Comparison of ENCODE assay signal across 20 cellular contexts in the genomic region with DNA sequence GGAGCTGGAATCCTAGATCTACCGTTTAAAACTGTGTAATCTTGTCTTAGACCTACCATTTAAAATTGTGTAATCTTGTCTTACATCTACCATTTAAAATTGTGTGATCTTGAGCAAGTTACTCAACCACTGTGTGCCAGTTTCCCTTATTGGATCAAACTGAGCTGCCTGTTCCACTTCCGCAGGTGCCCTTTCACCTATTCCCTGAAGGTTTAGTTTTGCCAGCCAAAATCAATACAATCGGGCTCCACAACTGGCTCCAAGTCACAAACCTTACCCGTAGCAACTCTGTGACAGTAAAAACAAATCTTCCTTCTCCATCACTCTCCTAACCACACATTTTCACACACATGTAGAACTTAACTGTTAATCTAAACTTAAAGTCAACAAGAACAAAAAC. TPM values are rescaled to one million over a fixed set of nuclear protein-coding genes. Genes with fewer than 3 reads are reported as not detected.
DNase-seq lines count a peak whose midpoint lies in the region; ATAC-seq and TF ChIP-seq lines count a peak whose summit lies in the region.
"Had no signal": no experiment of that assay in that cellular context is flagged by ENCODE, and none has a peak within 500 bp of the region (broad histone marks: within the 10 kb centered on the region; RNA-seq: fewer than 3 reads in every experiment).

No MANE protein-coding gene starts in this region.

- peaks cover 92% of the 10 kb centered on the region for H3K4me1 Mint-ChIP-seq in activated T-cell treated with anti-CD3 and anti-CD28 coated beads, Interleukin-2, amount 50 U/mL, for 72 hours (ENCODE audit: low read depth)
- H3K4me1 Mint-ChIP-seq in immature natural killer cell, result peaks cover 74 to 94% of the 10 kb centered on the region in 2 donors

- 40 to 41% methylated on average over 2 to 4 of the region's 4 CpGs for WGBS in transverse colon (ENCODE audit: low coverage in 1 of 2), 2 donors

- H3K27ac ChIP-seq in transverse colon, result peak overlapping the region in 1 of 4 donors; percentile 29
- H3K27ac ChIP-seq: heart right ventricle, right atrium auricular region, uterus had no signal

- no peak for TF ChIP-seq EP300 in transverse colon (IDR thresholded peaks at IDR 0.05; ENCODE audit: low read depth)

- no peak for DNase-seq in activated T-cell treated with anti-CD3 and anti-CD28 coated beads, Interleukin-2, amount 50 U/mL, for 72 hours
- DNase-seq in activated T-cell treated with anti-CD3 and anti-CD28 coated beads for 4 hours (no peak), NOMO-1 treated with DMSO at 0.1 percent for 48 hours (lab: John Stamatoyannopoulos, UW; ENCODE audit: unreplicated experiment) (peak; percentile 50), immature natural killer cell (no peak), transverse colon (peak; percentile 19), MV-4-11 (lab: John Stamatoyannopoulos, UW) (no peak)
- DNase-seq: activated CD4-positive, alpha-beta T cell treated with anti-CD3 and anti-CD28 coated beads, Interleukin-2, amount 10 ng/mL, durations not matched to agents 24 days and 14 days; activated CD8-positive, alpha-beta memory T cell treated with anti-CD3 and anti-CD28 coated beads, Interleukin-2, amount 50 U/mL, for 48 hours; activated gamma-delta T cell; caudate nucleus; CD8-positive, alpha-beta memory T cell; heart right ventricle; MM.1S; NCI-H1694; stimulated activated CD4-positive, alpha-beta T cell treated with anti-CD3 and anti-CD28 coated beads, Interleukin-12 subunit alpha, Interleukin-12 subunit beta, amount 100 ng/mL, for 4 hours; SW 1271; uterus had no signal

- peaks cover 0 to 6% of the 10 kb centered on the region in 2 donors for H3K36me3 Mint-ChIP-seq in activated T-cell treated with anti-CD3 and anti-CD28 coated beads, Interleukin-2, amount 50 U/mL, for 72 hours (ENCODE audit: insufficient read depth in 2 of 2)
- H3K36me3 Mint-ChIP-seq in immature natural killer cell, result peaks cover 0 to 4% (median 0%) of the 10 kb centered on the region in 3 donors

- intact Hi-C loops in transverse colon (cut with DNase I; ENCODE audit: low total_unique reads), result no loop called here

- no peak for TF ChIP-seq CTCF in transverse colon (IDR thresholded peaks at IDR 0.05)

- no peak overlapping the region for H3K4me3 ChIP-seq in transverse colon
- H3K4me3 ChIP-seq: heart right ventricle, right atrium auricular region, uterus had no signal

- TF ChIP-seq POLR2A in transverse colon (IDR thresholded peaks at IDR 0.05), result no peak

- in situ Hi-C loops in transverse colon (cut with MboI; ENCODE audit: low pct_ligation_motif_present in 1 of 4, low pct_unique_long_range_greater_than_20kb in 1 of 4, low sequenced_read_pairs in 3 of 4), result no loop called here

- no peak for ATAC-seq in activated T-cell treated with anti-CD3 and anti-CD28 coated beads, Interleukin-2, amount 50 U/mL, for 72 hours (replicated peaks in 1 of 2)
- ATAC-seq in HG03135 (IDR thresholded peaks at IDR 0.05; ENCODE audit: unreplicated experiment), result no peak
- no peak for ATAC-seq in HG02571 (IDR thresholded peaks at IDR 0.05; ENCODE audit: unreplicated experiment)
- ATAC-seq: heart right ventricle had no signal

- H3K9me3 ChIP-seq in transverse colon, result no peaks in the 10 kb centered on the region
- H3K9me3 ChIP-seq: heart right ventricle, right atrium auricular region, uterus had no signal

- peaks cover 0 to 1% of the 10 kb centered on the region in 2 donors for H3K9me3 Mint-ChIP-seq in activated T-cell treated with anti-CD3 and anti-CD28 coated beads, Interleukin-2, amount 50 U/mL, for 72 hours
- no peaks in the 10 kb centered on the region for H3K9me3 Mint-ChIP-seq in immature natural killer cell
- H3K9me3 Mint-ChIP-seq: activated CD4-positive, alpha-beta T cell treated with anti-CD3 and anti-CD28 coated beads, Interleukin-2, amount 10 ng/mL, durations not matched to agents 24 days and 14 days; CD8-positive, alpha-beta memory T cell had no signal

- peak overlapping the region in 1 of 2 donors; percentile 4 for H3K4me3 Mint-ChIP-seq in activated T-cell treated with anti-CD3 and anti-CD28 coated beads, Interleukin-2, amount 50 U/mL, for 72 hours
- H3K4me3 Mint-ChIP-seq in immature natural killer cell, result peak overlapping the region in 4 of 5 donors; percentile 1 to 44 (median 17)
- H3K4me3 Mint-ChIP-seq: activated CD4-positive, alpha-beta T cell treated with anti-CD3 and anti-CD28 coated beads, Interleukin-2, amount 10 ng/mL, durations not matched to agents 24 days and 14 days had no signal

- no peaks in the 10 kb centered on the region for H3K27me3 ChIP-seq in transverse colon
- H3K27me3 ChIP-seq: right atrium auricular region, uterus had no signal

- H3K27me3 Mint-ChIP-seq in activated T-cell treated with anti-CD3 and anti-CD28 coated beads, Interleukin-2, amount 50 U/mL, for 72 hours (ENCODE audit: low read depth), result no peaks in the 10 kb centered on the region
- no peaks in the 10 kb centered on the region for H3K27me3 Mint-ChIP-seq in immature natural killer cell (ENCODE audit: low read depth in 3 of 3)
- H3K27me3 Mint-ChIP-seq: activated CD4-positive, alpha-beta T cell treated with anti-CD3 and anti-CD28 coated beads, Interleukin-2, amount 10 ng/mL, durations not matched to agents 24 days and 14 days; CD8-positive, alpha-beta memory T cell had no signal

- H3K36me3 ChIP-seq in transverse colon, result no peaks in the 10 kb centered on the region
- H3K36me3 ChIP-seq: heart right ventricle, right atrium auricular region, uterus had no signal

- H3K27ac Mint-ChIP-seq in activated T-cell treated with anti-CD3 and anti-CD28 coated beads, Interleukin-2, amount 50 U/mL, for 72 hours, result peak overlapping the region; percentile 24
- peak overlapping the region; percentile 0 to 73 (median 44) for H3K27ac Mint-ChIP-seq in immature natural killer cell
- H3K27ac Mint-ChIP-seq: activated CD4-positive, alpha-beta T cell treated with anti-CD3 and anti-CD28 coated beads, Interleukin-2, amount 10 ng/mL, durations not matched to agents 24 days and 14 days had no signal

- peaks cover 0 to 30% (median 7%) of the 10 kb centered on the region in 4 donors for H3K4me1 ChIP-seq in transverse colon
- H3K4me1 ChIP-seq: right atrium auricular region, uterus had no signal

RNA-seq across cellular contexts. Expression of a gene that starts 20.1 kb away (rescaled TPM):
- 100 to 1,000 TPM; 179 to 199 TPM for total RNA-seq in activated T-cell treated with anti-CD3 and anti-CD28 coated beads, Interleukin-2, amount 50 U/mL, for 72 hours
- polyA plus RNA-seq in immature natural killer cell, result 10 to 100 TPM; 10.2 to 61.9 (median 22.9) TPM
- total RNA-seq in transverse colon, result 10 to 100 TPM in 2 of 4 donors, 1 to 10 TPM in 2; 5.2 to 64.7 (median 14.5) TPM

Comparison
In these comparisons a context has a peak if more than half of its experiments do, and no peak if none do; other contexts are left out.
1. DNase-seq: peak in NOMO-1 treated with DMSO at 0.1 percent for 48 hours (single experiment) and transverse colon (single experiment); none in activated T-cell treated with anti-CD3 and anti-CD28 coated beads, Interleukin-2, amount 50 U/mL, for 72 hours (0 of 2), activated T-cell treated with anti-CD3 and anti-CD28 coated beads for 4 hours (single experiment), immature natural killer cell (0 of 3) and MV-4-11 (single experiment).